ENCODE assay signal across 40 cellular contexts in genomic region chr5:54264574-54264973, GRCh38.
"Had no signal": no experiment of that assay in that cellular context is flagged by ENCODE, and none has a peak within 500 bp of the region (broad histone marks: within the 10 kb centered on the region; RNA-seq: fewer than 3 reads in every experiment).

No MANE protein-coding gene starts in this region.

- H3K27ac Mint-ChIP-seq: activated naive CD4-positive, alpha-beta T cell treated with anti-CD3 and anti-CD28 coated beads for 36 hours; activated naive CD4-positive, alpha-beta T cell treated with anti-CD3 and anti-CD28 coated beads, Interleukin-2, amount 10 ng/mL, durations not matched to agents 7 days and 5 days; activated naive CD4-positive, alpha-beta T cell treated with anti-CD3 and anti-CD28 coated beads, Interleukin-2, amount 50 U/mL, for 24 hours; activated naive CD4-positive, alpha-beta T cell treated with anti-CD3 and anti-CD28 coated beads, Interleukin-2, amount 50 U/mL, for 72 hours; activated naive CD8-positive, alpha-beta T cell; activated naive CD8-positive, alpha-beta T cell treated with anti-CD3 and anti-CD28 coated beads for 36 hours; activated naive CD8-positive, alpha-beta T cell treated with anti-CD3 and anti-CD28 coated beads, Interleukin-2, amount 10 ng/mL, durations not matched to agents 7 days and 5 days; activated naive CD8-positive, alpha-beta T cell treated with anti-CD3 and anti-CD28 coated beads, Interleukin-2, amount 50 U/mL, for 24 hours; activated T-cell treated with anti-CD3 and anti-CD28 coated beads, Interleukin-2, amount 50 U/mL, for 24 hours; activated T-cell treated with anti-CD3 and anti-CD28 coated beads, Interleukin-2, amount 50 U/mL, for 72 hours; activated T-helper 1 cell treated with anti-CD3 and anti-CD28 coated beads, Interleukin-12 subunit alpha, Interleukin-12 subunit beta, Interleukin-2, Interleukin-4 antibody, amounts not matched to agents 30 ng/mL and 10 ng/mL and 1 ng/mL, durations not matched to agents 14 hours and 24 hours and 36 hours; activated T-helper 17 cell treated with anti-CD3 and anti-CD28 coated beads, Interleukin-2, amount 50 U/mL, for 72 hours; activated T-helper 2 cell treated with anti-CD3 and anti-CD28 coated beads, Interferon-gamma antibody, Interleukin-2, Interleukin-4, amounts not matched to agents 10 μg/mL and 5 μg/mL and 100 μg/mL, durations not matched to agents 14 hours and 24 hours and 36 hours; brain had no signal

- H3K4me1 ChIP-seq: ascending aorta, body of pancreas, breast epithelium had no signal

- H3K36me3 ChIP-seq: ascending aorta, brain microvascular endothelial cell, breast epithelium, cardiac muscle cell had no signal

- H3K27ac ChIP-seq: ascending aorta, body of pancreas, brain microvascular endothelial cell, breast epithelium, cardiac muscle cell had no signal

- FAIRE-seq: astrocyte, bronchial epithelial cell had no signal

- H3K27me3 ChIP-seq: ascending aorta, body of pancreas, brain microvascular endothelial cell, breast epithelium, cardiac muscle cell had no signal

- ATAC-seq: activated naive CD4-positive, alpha-beta T cell treated with anti-CD3 and anti-CD28 coated beads, Interleukin-2, amount 50 U/mL, for 72 hours; activated naive CD8-positive, alpha-beta T cell treated with anti-CD3 and anti-CD28 coated beads, Interleukin-2, amount 50 U/mL, for 24 hours; activated T-cell treated with anti-CD3 and anti-CD28 coated beads, Interleukin-2, amount 50 U/mL, for 4 hours; activated T-cell treated with anti-CD3 and anti-CD28 coated beads, Interleukin-2, amount 50 U/mL, for 72 hours; activated T-helper 17 cell treated with anti-CD3 and anti-CD28 coated beads, Interleukin-2, amount 50 U/mL, for 72 hours; body of pancreas had no signal

- H3K4me1 Mint-ChIP-seq: activated naive CD4-positive, alpha-beta T cell treated with anti-CD3 and anti-CD28 coated beads, Interleukin-2, amount 10 ng/mL, durations not matched to agents 7 days and 5 days; brain had no signal

- H3K36me3 Mint-ChIP-seq: activated naive CD4-positive, alpha-beta T cell treated with anti-CD3 and anti-CD28 coated beads, Interleukin-2, amount 10 ng/mL, durations not matched to agents 7 days and 5 days; activated naive CD4-positive, alpha-beta T cell treated with anti-CD3 and anti-CD28 coated beads, Interleukin-2, amount 50 U/mL, for 24 hours; activated naive CD4-positive, alpha-beta T cell treated with anti-CD3 and anti-CD28 coated beads, Interleukin-2, amount 50 U/mL, for 72 hours; activated naive CD8-positive, alpha-beta T cell; activated naive CD8-positive, alpha-beta T cell treated with anti-CD3 and anti-CD28 coated beads, Interleukin-2, amount 10 ng/mL, durations not matched to agents 7 days and 5 days had no signal

- H3K9me3 ChIP-seq: ascending aorta, body of pancreas, breast epithelium had no signal

- DNase-seq: activated effector memory CD4-positive, alpha-beta T cell treated with anti-CD3 and anti-CD28 coated beads, Interleukin-2, amount 50 U/mL, for 16 hours; activated effector memory CD4-positive, alpha-beta T cell treated with Interleukin-2 at 50 U/mL for 16 hours; activated gamma-delta T cell; activated gamma-delta T cell treated with Interleukin-2 at 50 U/mL for 16 hours; activated naive CD4-positive, alpha-beta T cell; activated naive CD4-positive, alpha-beta T cell treated with anti-CD3 and anti-CD28 coated beads for 36 hours; activated naive CD4-positive, alpha-beta T cell treated with anti-CD3 and anti-CD28 coated beads, Interleukin-2, amount 10 ng/mL, durations not matched to agents 7 days and 5 days; activated naive CD4-positive, alpha-beta T cell treated with anti-CD3 and anti-CD28 coated beads, Interleukin-2, amount 50 U/mL, for 16 hours; activated naive CD4-positive, alpha-beta T cell treated with Interleukin-2 at 50 U/mL for 16 hours; activated naive CD8-positive, alpha-beta T cell treated with anti-CD3 and anti-CD28 coated beads for 36 hours; activated naive CD8-positive, alpha-beta T cell treated with anti-CD3 and anti-CD28 coated beads, Interleukin-2, amount 10 ng/mL, durations not matched to agents 7 days and 5 days; activated naive CD8-positive, alpha-beta T cell treated with anti-CD3 and anti-CD28 coated beads, Interleukin-2, amount 50 U/mL, for 24 hours; activated T-cell treated with anti-CD3 and anti-CD28 coated beads for 4 hours; activated T-cell treated with anti-CD3 and anti-CD28 coated beads, Interleukin-2, amount 50 U/mL, for 1 hour; activated T-cell treated with anti-CD3 and anti-CD28 coated beads, Interleukin-2, amount 50 U/mL, for 24 hours; activated T-cell treated with anti-CD3 and anti-CD28 coated beads, Interleukin-2, amount 50 U/mL, for 4 hours; activated T-cell treated with anti-CD3 and anti-CD28 coated beads, Interleukin-2, amount 50 U/mL, for 48 hours; activated T-cell treated with anti-CD3 and anti-CD28 coated beads, Interleukin-2, amount 50 U/mL, for 72 hours; amniotic stem cell; amygdala; anterior cingulate cortex; aorta; body of pancreas; brain microvascular endothelial cell; caudate nucleus; central memory CD4-positive, alpha-beta T cell; cerebellar nuclear complex had no signal

- H3K27me3 Mint-ChIP-seq: activated naive CD4-positive, alpha-beta T cell treated with anti-CD3 and anti-CD28 coated beads, Interleukin-2, amount 10 ng/mL, durations not matched to agents 7 days and 5 days; activated naive CD4-positive, alpha-beta T cell treated with anti-CD3 and anti-CD28 coated beads, Interleukin-2, amount 50 U/mL, for 24 hours; activated naive CD8-positive, alpha-beta T cell; activated naive CD8-positive, alpha-beta T cell treated with anti-CD3 and anti-CD28 coated beads for 36 hours; activated naive CD8-positive, alpha-beta T cell treated with anti-CD3 and anti-CD28 coated beads, Interleukin-2, amount 10 ng/mL, durations not matched to agents 7 days and 5 days; activated naive CD8-positive, alpha-beta T cell treated with anti-CD3 and anti-CD28 coated beads, Interleukin-2, amount 50 U/mL, for 24 hours; activated T-cell treated with anti-CD3 and anti-CD28 coated beads, Interleukin-2, amount 50 U/mL, for 24 hours; activated T-helper 17 cell treated with anti-CD3 and anti-CD28 coated beads, Interleukin-2, amount 50 U/mL, for 72 hours; brain; central memory CD8-positive, alpha-beta T cell had no signal

- H3K4me3 Mint-ChIP-seq: activated naive CD4-positive, alpha-beta T cell treated with anti-CD3 and anti-CD28 coated beads for 36 hours; activated naive CD4-positive, alpha-beta T cell treated with anti-CD3 and anti-CD28 coated beads, Interleukin-2, amount 10 ng/mL, durations not matched to agents 7 days and 5 days; activated naive CD4-positive, alpha-beta T cell treated with anti-CD3 and anti-CD28 coated beads, Interleukin-2, amount 50 U/mL, for 24 hours; activated naive CD8-positive, alpha-beta T cell; activated naive CD8-positive, alpha-beta T cell treated with anti-CD3 and anti-CD28 coated beads for 36 hours; activated naive CD8-positive, alpha-beta T cell treated with anti-CD3 and anti-CD28 coated beads, Interleukin-2, amount 10 ng/mL, durations not matched to agents 7 days and 5 days; activated naive CD8-positive, alpha-beta T cell treated with anti-CD3 and anti-CD28 coated beads, Interleukin-2, amount 50 U/mL, for 24 hours; activated T-cell treated with anti-CD3 and anti-CD28 coated beads, Interleukin-2, amount 50 U/mL, for 24 hours; activated T-cell treated with anti-CD3 and anti-CD28 coated beads, Interleukin-2, amount 50 U/mL, for 4 hours; activated T-cell treated with anti-CD3 and anti-CD28 coated beads, Interleukin-2, amount 50 U/mL, for 72 hours; activated T-helper 1 cell treated with anti-CD3 and anti-CD28 coated beads, Interleukin-12 subunit alpha, Interleukin-12 subunit beta, Interleukin-2, Interleukin-4 antibody, amounts not matched to agents 30 ng/mL and 10 ng/mL and 1 ng/mL, durations not matched to agents 14 hours and 24 hours and 36 hours; activated T-helper 17 cell treated with anti-CD3 and anti-CD28 coated beads, Interleukin-2, amount 50 U/mL, for 72 hours; brain; central memory CD8-positive, alpha-beta T cell had no signal

- H3K4me3 ChIP-seq: ascending aorta, body of pancreas, breast epithelium, cardiac muscle cell had no signal

- H3K9me3 Mint-ChIP-seq: activated naive CD4-positive, alpha-beta T cell treated with anti-CD3 and anti-CD28 coated beads, Interleukin-2, amount 10 ng/mL, durations not matched to agents 7 days and 5 days; activated naive CD4-positive, alpha-beta T cell treated with anti-CD3 and anti-CD28 coated beads, Interleukin-2, amount 50 U/mL, for 24 hours; activated naive CD8-positive, alpha-beta T cell treated with anti-CD3 and anti-CD28 coated beads, Interleukin-2, amount 50 U/mL, for 24 hours; activated T-cell treated with anti-CD3 and anti-CD28 coated beads, Interleukin-2, amount 50 U/mL, for 24 hours; activated T-cell treated with anti-CD3 and anti-CD28 coated beads, Interleukin-2, amount 50 U/mL, for 4 hours; activated T-helper 1 cell treated with anti-CD3 and anti-CD28 coated beads, Interleukin-12 subunit alpha, Interleukin-12 subunit beta, Interleukin-2, Interleukin-4 antibody, amounts not matched to agents 30 ng/mL and 10 ng/mL and 1 ng/mL, durations not matched to agents 14 hours and 24 hours and 36 hours; activated T-helper 17 cell treated with anti-CD3 and anti-CD28 coated beads, Interleukin-2, amount 50 U/mL, for 72 hours; activated T-helper 2 cell treated with anti-CD3 and anti-CD28 coated beads, Interferon-gamma antibody, Interleukin-2, Interleukin-4, amounts not matched to agents 10 μg/mL and 5 μg/mL and 100 μg/mL, durations not matched to agents 14 hours and 24 hours and 36 hours; central memory CD8-positive, alpha-beta T cell had no signal
